8 cellular contexts compared by ENCODE assay signal in the genomic region with DNA sequence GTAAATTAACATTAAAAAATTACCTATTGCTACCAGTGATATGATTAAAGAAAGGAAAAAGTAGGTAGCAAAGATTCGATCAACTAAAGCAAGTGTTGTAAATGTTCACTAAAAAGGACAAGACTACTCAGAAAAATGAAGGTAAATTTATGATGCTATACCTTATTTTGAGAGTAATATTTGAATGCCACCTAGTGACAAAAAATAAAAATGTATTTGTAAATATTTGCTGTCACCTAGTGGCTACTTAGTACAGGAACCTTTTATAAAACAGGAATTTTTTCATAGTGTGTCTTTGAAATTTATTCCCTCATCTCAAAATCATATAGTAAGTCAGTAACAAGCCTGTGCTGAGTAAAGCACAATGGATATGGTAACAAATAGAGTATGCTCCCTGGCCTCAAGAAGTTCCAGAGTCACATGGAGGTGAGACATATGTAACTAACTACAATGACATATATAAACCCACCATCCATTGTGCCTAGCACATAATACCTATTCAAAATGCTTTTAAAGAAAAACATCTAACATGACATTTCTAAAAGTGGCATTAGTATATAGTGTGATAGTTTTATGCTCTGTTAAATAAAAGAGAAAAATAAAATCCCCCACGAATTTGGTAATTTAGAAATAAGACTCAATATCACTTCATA.
DNase-seq lines count a peak whose midpoint lies in the region; ATAC-seq and TF ChIP-seq lines count a peak whose summit lies in the region.

No MANE protein-coding gene starts in this region.

- CTCF ChIA-PET in CD4-positive, alpha-beta T cell (lab: Charles Lee) = no interaction called here

- ATAC-seq in CD4-positive, alpha-beta T cell (ENCODE audit: poor library complexity) = no peak
- ATAC-seq in GM21423 (IDR thresholded peaks at IDR 0.05; ENCODE audit: unreplicated experiment) (peak; percentile 48), GM19397 (IDR thresholded peaks at IDR 0.05; ENCODE audit: unreplicated experiment) (no peak), GM19467 (IDR thresholded peaks at IDR 0.05; ENCODE audit: unreplicated experiment) (no peak)

- H3K4me1 Mint-ChIP-seq in CD4-positive, alpha-beta T cell (ENCODE audit: low read depth) = no peaks in the 10 kb centered on the region
- H3K4me1 Mint-ChIP-seq in activated naive CD8-positive, alpha-beta T cell treated with anti-CD3 and anti-CD28 coated beads for 36 hours = no peaks in the 10 kb centered on the region

- no peaks in the 10 kb centered on the region for H3K27me3 Mint-ChIP-seq in CD4-positive, alpha-beta T cell
- H3K27me3 Mint-ChIP-seq in activated naive CD8-positive, alpha-beta T cell treated with anti-CD3 and anti-CD28 coated beads for 36 hours = no peaks in the 10 kb centered on the region

- no peaks in the 10 kb centered on the region for H3K9me3 ChIP-seq in CD4-positive, alpha-beta T cell (ENCODE audit: control insufficient read depth, low read length)
- no peaks in the 10 kb centered on the region for H3K9me3 ChIP-seq in WERI-Rb-1 (ENCODE audit: severe bottlenecking)

- no peak overlapping the region for H3K27ac ChIP-seq in CD4-positive, alpha-beta T cell (ENCODE audit: low read depth, low read length)
- H3K27ac ChIP-seq in WERI-Rb-1 = no peak overlapping the region

- H3K36me3 Mint-ChIP-seq in CD4-positive, alpha-beta T cell (ENCODE audit: low read depth) = peaks cover 20% of the 10 kb centered on the region
- H3K36me3 Mint-ChIP-seq in activated naive CD8-positive, alpha-beta T cell treated with anti-CD3 and anti-CD28 coated beads for 36 hours = peaks cover 10% of the 10 kb centered on the region

- H3K4me3 Mint-ChIP-seq in CD4-positive, alpha-beta T cell = no peak overlapping the region
- no peak overlapping the region for H3K4me3 Mint-ChIP-seq in activated naive CD8-positive, alpha-beta T cell treated with anti-CD3 and anti-CD28 coated beads for 36 hours

- intact Hi-C loops in CD4-positive, alpha-beta T cell (cut with DNase I, micrococcal nuclease) = no loop called here

- TF ChIP-seq CTCF in CD4-positive, alpha-beta T cell (IDR thresholded peaks at IDR 0.05) = peak; percentile 48
- TF ChIP-seq CTCF in WERI-Rb-1 (IDR thresholded peaks at IDR 0.05; ENCODE audit: low read depth, low read length) = peak; percentile 24; the same call in 1 of the 2 replicates

- H3K27ac Mint-ChIP-seq in CD4-positive, alpha-beta T cell = no peak overlapping the region
- no peak overlapping the region for H3K27ac Mint-ChIP-seq in activated naive CD8-positive, alpha-beta T cell treated with anti-CD3 and anti-CD28 coated beads for 36 hours

- peaks cover 13% of the 10 kb centered on the region for H3K36me3 ChIP-seq in WERI-Rb-1

- POLR2A ChIA-PET in CD4-positive, alpha-beta T cell (lab: Charles Lee) = no interaction called here

- DNase-seq in CD4-positive, alpha-beta T cell = no peak
- DNase-seq in NCI-H1436 (lab: John Stamatoyannopoulos, UW) (peak; percentile 50), WERI-Rb-1 (no peak), midbrain (lab: John Stamatoyannopoulos, UW) (peak; percentile 40)
- DNase-seq in activated naive CD8-positive, alpha-beta T cell treated with anti-CD3 and anti-CD28 coated beads for 36 hours = no peak

- H3K27me3 ChIP-seq in CD4-positive, alpha-beta T cell (ENCODE audit: control insufficient read depth, insufficient read depth, low read length) = no peaks in the 10 kb centered on the region
- H3K27me3 ChIP-seq in WERI-Rb-1 (ENCODE audit: insufficient read depth, low read depth, severe bottlenecking) = no peaks in the 10 kb centered on the region

- H3K9me3 Mint-ChIP-seq in CD4-positive, alpha-beta T cell = no peaks in the 10 kb centered on the region
- no peaks in the 10 kb centered on the region for H3K9me3 Mint-ChIP-seq in activated naive CD8-positive, alpha-beta T cell treated with anti-CD3 and anti-CD28 coated beads for 36 hours

- no peak overlapping the region for H3K4me3 ChIP-seq in WERI-Rb-1 (ENCODE audit: low read depth, low read length)

Comparison
In these comparisons a context has a peak if more than half of its experiments do, and no peak if none do; other contexts are left out.
1. DNase-seq: peak in NCI-H1436 (single experiment) and midbrain (single experiment); none in CD4-positive, alpha-beta T cell (0 of 10), WERI-Rb-1 (single experiment) and activated naive CD8-positive, alpha-beta T cell treated with anti-CD3 and anti-CD28 coated beads for 36 hours (single experiment).